Comparison of ENCODE assay signal across 19 cellular contexts in the genomic region with DNA sequence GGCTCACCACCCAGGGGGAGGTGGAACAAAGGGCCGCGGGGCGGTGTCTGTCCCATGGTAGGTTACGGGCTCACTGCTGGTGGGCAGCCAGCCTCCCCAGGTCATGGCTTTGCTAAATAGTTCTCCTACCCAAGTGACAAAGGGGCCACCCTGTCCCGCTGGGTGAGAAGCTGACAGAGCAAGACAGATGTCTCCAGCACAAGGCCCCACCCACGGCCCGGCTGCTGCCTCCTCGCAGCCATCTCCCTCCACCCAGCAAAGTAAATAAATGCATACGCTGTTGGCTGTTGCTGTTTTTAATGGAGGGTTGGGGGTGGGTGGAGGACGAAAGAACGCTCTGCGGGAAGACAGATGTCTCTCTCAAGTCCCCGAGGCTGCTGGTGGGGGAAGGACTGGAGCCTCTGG. TPM values are rescaled to one million over a fixed set of nuclear protein-coding genes. Genes with fewer than 3 reads are reported as not detected.
DNase-seq lines count a peak whose midpoint lies in the region; ATAC-seq, FAIRE-seq and TF ChIP-seq lines count a peak whose summit lies in the region.
"Had no signal": no experiment of that assay in that cellular context is flagged by ENCODE, and none has a peak within 500 bp of the region (broad histone marks: within the 10 kb centered on the region; RNA-seq: fewer than 3 reads in every experiment).

No MANE protein-coding gene starts in this region.

- no peak overlapping the region for H3K23ac ChIP-seq in H1 (ENCODE audit: insufficient read length)

- H2BK5ac ChIP-seq in H1 (ENCODE audit: low read depth, low read length): no peak overlapping the region

- no peaks in the 10 kb centered on the region; a peak in 2 of 8 replicates for H3K36me3 ChIP-seq in H1 (ENCODE audit: control insufficient read depth in 2 of 4, insufficient read depth in 4 of 4, low read length in 3 of 4)
- no peaks in the 10 kb centered on the region for H3K36me3 ChIP-seq in tibial nerve
- H3K36me3 ChIP-seq: lower lobe of right lung, neutrophil had no signal

- POLR2A ChIA-PET in H1 (lab: Charles Lee; ENCODE audit: partially characterized antibody): interaction anchor here (1.4 kb wide), 1 partner anchor 10 kb away, joined by 4 read pairs; no protein-coding TSS in a partner anchor

- no peaks in the 10 kb centered on the region for H3K9me3 ChIP-seq in H1 (ENCODE audit: insufficient read depth in 2 of 2, low read depth in 1 of 2, low read length in 1 of 2)
- no peaks in the 10 kb centered on the region for H3K9me3 ChIP-seq in tibial nerve
- H3K9me3 ChIP-seq: lower lobe of right lung, neutrophil had no signal

- DNase-seq in NCI-H2081 (lab: John Stamatoyannopoulos, UW): peak; percentile 46 to 64
- no peak for DNase-seq in NCI-H2081 treated with DMSO at 0.1 percent for 48 hours (lab: John Stamatoyannopoulos, UW)
- DNase-seq in NCI-H510A (lab: John Stamatoyannopoulos, UW): peak; percentile 96
- DNase-seq in H1 (ENCODE audit: low read depth in 1 of 2, low spot score in 2 of 2): no peak
- DNase-seq in tibial nerve (ENCODE audit: low spot score in 2 of 2): no peak
- no peak for DNase-seq in NCI-H2196 treated with DMSO at 0.1 percent for 48 hours (lab: John Stamatoyannopoulos, UW; ENCODE audit: unreplicated experiment)
- DNase-seq in stimulated activated naive CD4-positive, alpha-beta T cell (lab: John Stamatoyannopoulos, UW): no peak
- DNase-seq: activated CD4-positive, alpha-beta T cell treated with anti-CD3 and anti-CD28 coated beads, Interleukin-2, amount 50 U/mL, for 1 hour; GF-D8; lower lobe of right lung; NCI-H2107; T-helper 9 cell had no signal

- no peak overlapping the region for H4K91ac ChIP-seq in H1 (replicated peaks; ENCODE audit: insufficient read length, low read length)

- H4K20me1 ChIP-seq in H1 (replicated peaks in 1 of 2; ENCODE audit: control insufficient read depth in 1 of 2, insufficient read depth in 2 of 2, low read length in 2 of 2): peaks cover 5 to 20% of the 10 kb centered on the region in 2 experiments

- no peak overlapping the region for H3K14ac ChIP-seq in H1 (ENCODE audit: insufficient read length)

- H3K27ac ChIP-seq in H1 (ENCODE audit: low read depth, low read length) (no peak overlapping the region), tibial nerve (peak overlapping the region in 3 of 4 donors; percentile 32 to 87 (median 74))
- H3K27ac ChIP-seq: lower lobe of right lung, neutrophil had no signal

- no peak overlapping the region for H2BK120ac ChIP-seq in H1 (replicated peaks; ENCODE audit: low read depth, low read length)

- no peak overlapping the region for H2BK12ac ChIP-seq in H1 (ENCODE audit: low read depth, low read length)

- TF ChIP-seq POLR2A in H1 (IDR thresholded peaks at IDR 0.05; ENCODE audit: control extremely low read depth in 1 of 2, low read depth in 2 of 2, low read length in 2 of 2) (no peak), tibial nerve (IDR thresholded peaks at IDR 0.05) (no peak), GM18505 (IDR thresholded peaks at IDR 0.05; ENCODE audit: borderline replicate concordance, extremely low read depth, insufficient read depth, insufficient read length) (no peak)

- no peak overlapping the region for H3K4me2 ChIP-seq in H1 (ENCODE audit: insufficient read depth in 1 of 2, low read depth in 2 of 2, low read length in 2 of 2)
- H3K4me2 ChIP-seq: smooth muscle cell had no signal

- H2BK20ac ChIP-seq in H1 (ENCODE audit: low read length): no peak overlapping the region

- H3K4ac ChIP-seq in H1 (replicated peaks; ENCODE audit: insufficient read length, low read depth, low read length): no peak overlapping the region

- TF ChIP-seq EP300 in H1 (IDR thresholded peaks at IDR 0.05; ENCODE audit: borderline replicate concordance in 1 of 2, low read depth in 2 of 2, low read length in 2 of 2) (no peak), tibial nerve (IDR thresholded peaks at IDR 0.05) (peak in 1 of 2 donors; percentile 25)

- no peak for ATAC-seq in GM18505 (IDR thresholded peaks at IDR 0.05; ENCODE audit: unreplicated experiment)
- ATAC-seq: lower lobe of right lung had no signal

- H4K8ac ChIP-seq in H1 (ENCODE audit: extremely low read depth, insufficient read depth, low read length): peak overlapping the region; percentile 14; the same call in 1 of the 2 replicates

- H3K56ac ChIP-seq in H1 (replicated peaks; ENCODE audit: insufficient read length, low read depth, low read length): no peak overlapping the region

- no peaks in the 10 kb centered on the region for H3K27me3 ChIP-seq in H1 (replicated peaks in 1 of 4; ENCODE audit: control insufficient read depth in 3 of 4, extremely low read depth in 1 of 4, insufficient read depth in 3 of 4, low read length in 3 of 4)
- no peaks in the 10 kb centered on the region for H3K27me3 ChIP-seq in tibial nerve
- H3K27me3 ChIP-seq: neutrophil had no signal

- H3K79me1 ChIP-seq in H1 (ENCODE audit: low read depth, low read length): no peaks in the 10 kb centered on the region

- TF ChIP-seq CTCF in H1 (IDR thresholded peaks at IDR 0.05; ENCODE audit: control extremely low read depth in 1 of 3, insufficient read depth in 1 of 3, low read depth in 1 of 3, low read length in 3 of 3): no peak
- no peak for TF ChIP-seq CTCF in tibial nerve (IDR thresholded peaks at IDR 0.05)

- H3K79me2 ChIP-seq in H1 (ENCODE audit: control insufficient read depth in 1 of 2, insufficient read depth in 2 of 2, low read length in 2 of 2): no peaks in the 10 kb centered on the region

- no peak for FAIRE-seq in H1 (lab: Jason Lieb, UNC)
- FAIRE-seq: A204.1 had no signal

- H2AFZ ChIP-seq in H1 (ENCODE audit: low read length): no peak overlapping the region

- no peaks in the 10 kb centered on the region for H3K23me2 ChIP-seq in H1 (ENCODE audit: low read depth, low read length)

- H3K4me1 ChIP-seq in H1 (replicated peaks in 1 of 4; ENCODE audit: control insufficient read depth in 3 of 4, insufficient read depth in 4 of 4, low read length in 3 of 4) (peaks cover 0 to 18% (median 8%) of the 10 kb centered on the region in 4 experiments; a peak in 6 of 7 replicates), tibial nerve (peaks cover 0 to 50% (median 30%) of the 10 kb centered on the region in 4 donors)
- H3K4me1 ChIP-seq: lower lobe of right lung had no signal

- WGBS in H1 (ENCODE audit: extremely low coverage in 1 of 2, insufficient coverage in 1 of 2, insufficient read length in 1 of 2, insufficient replicate concordance in 2 of 2, low coverage in 1 of 2, low lambda C conversion rate in 2 of 2, missing lambda C conversion rate in 1 of 2), 2 experiments: 91% methylated on average over 13 of the region's 13 CpGs; no CpG with 5 or more reads in 1 of the 2 experiments
- WGBS in tibial nerve, 2 donors: 43 to 52% methylated on average over 9 of the region's 13 CpGs

- H2AK5ac ChIP-seq in H1 (ENCODE audit: low read depth, low read length): no peak overlapping the region

- no peak overlapping the region for H2BK15ac ChIP-seq in H1 (ENCODE audit: low read length)

- CTCF ChIA-PET in H1 (lab: Charles Lee; ENCODE audit: partially characterized antibody): interaction anchor here (1.1 to 1.5 kb wide), 4 partner anchors 88 to 138 kb away, joined by 3 read pairs; no protein-coding TSS in a partner anchor

- H3K9ac ChIP-seq in H1 (replicated peaks in 1 of 4; ENCODE audit: extremely low read depth in 1 of 4, low read depth in 3 of 4, low read length in 3 of 4): no peak overlapping the region

- H3K4me3 ChIP-seq in H1 (ENCODE audit: extremely low read depth in 1 of 4, insufficient read depth in 2 of 4, low read depth in 3 of 4, low read length in 4 of 4): no peak overlapping the region
- H3K4me3 ChIP-seq in tibial nerve: no peak overlapping the region
- H3K4me3 ChIP-seq: lower lobe of right lung, smooth muscle cell had no signal

- no peak overlapping the region for H4K5ac ChIP-seq in H1 (ENCODE audit: insufficient read length, low read depth, low read length)

- no peak for TF ChIP-seq RAD21 in H1 (IDR thresholded peaks at IDR 0.05 in 1 of 2, conservative IDR thresholded peaks at IDR 0.05 in 1 of 2; ENCODE audit: low read depth in 2 of 2, low read length in 2 of 2)

- no peak overlapping the region for H3K18ac ChIP-seq in H1 (ENCODE audit: extremely low read depth, low read length)

TF ChIP-seq in H1, 55 proteins besides CTCF, POLR2A, EP300 and RAD21:
- TF ChIP-seq POU5F1 (IDR thresholded peaks at IDR 0.05; ENCODE audit: low read depth, low read length) (no peak), CHD2 (IDR thresholded peaks at IDR 0.05; ENCODE audit: low read length) (no peak)

RNA-seq across cellular contexts. Expression of a gene that starts 9.1 kb away (rescaled TPM):
- total RNA-seq in H1 (2021; fragmentation: NEBNext Ultra II Directional; extraction: Animal tissue kit (Norgen Biotek cat#: 25700)): 5.7 and 6.1 TPM in 2 replicates
- polyA plus RNA-seq in H1 (2011; rRNA removed): 8.1 and 15.6 TPM in 2 replicates
- polyA plus RNA-seq in H1 (2011; cell fraction: cytosol; rRNA removed): 8.1 TPM
- 16.5 TPM for polyA plus RNA-seq in H1 (2011; cell fraction: nucleus; rRNA removed)
- polyA plus RNA-seq in H1 (2012, experiment 1 of 2): 4.3 to 8.8 TPM (median 7.7 TPM) in 4 replicates
- 6.5 TPM for polyA plus RNA-seq in H1 (2012, experiment 2 of 2)
- polyA plus RNA-seq in H1 (2013, experiment 1 of 2): 4.3 TPM
- 3.9 TPM for polyA plus RNA-seq in H1 (2013, experiment 2 of 2)
- 5.0 and 7.9 TPM in 2 replicates for polyA minus RNA-seq in H1 (2011; rRNA and poly(A)+ RNA removed)
- 8.3 TPM for polyA minus RNA-seq in H1 (2011; cell fraction: cytosol; rRNA and poly(A)+ RNA removed)
- 9.7 TPM for polyA minus RNA-seq in H1 (2011; cell fraction: nucleus; rRNA and poly(A)+ RNA removed)
- total RNA-seq in tibial nerve: 10 to 100 TPM; 10.3 to 12.7 (median 11.3) TPM

RNA-seq across cellular contexts. Expression of a gene that starts 26.0 kb away (rescaled TPM):
- 54.3 and 67.9 TPM in 2 replicates for total RNA-seq in H1 (2021; fragmentation: NEBNext Ultra II Directional; extraction: Animal tissue kit (Norgen Biotek cat#: 25700))
- polyA plus RNA-seq in H1 (2011; rRNA removed): 38.8 and 105 TPM in 2 replicates
- polyA plus RNA-seq in H1 (2011; cell fraction: cytosol; rRNA removed): 39.6 TPM
- polyA plus RNA-seq in H1 (2011; cell fraction: nucleus; rRNA removed): 96.6 TPM
- 54.8 to 62.4 TPM (median 58.8 TPM) in 4 replicates for polyA plus RNA-seq in H1 (2012, experiment 1 of 2)
- polyA plus RNA-seq in H1 (2012, experiment 2 of 2): 66.2 TPM
- 28.3 TPM for polyA plus RNA-seq in H1 (2013, experiment 1 of 2)
- polyA plus RNA-seq in H1 (2013, experiment 2 of 2): 27.2 TPM
- polyA minus RNA-seq in H1 (2011; rRNA and poly(A)+ RNA removed): 4.3 and 6.6 TPM in 2 replicates
- polyA minus RNA-seq in H1 (2011; cell fraction: cytosol; rRNA and poly(A)+ RNA removed): 51.3 TPM
- 55.7 TPM for polyA minus RNA-seq in H1 (2011; cell fraction: nucleus; rRNA and poly(A)+ RNA removed)
- total RNA-seq in tibial nerve: not detected
- total RNA-seq: chondrocyte, lower lobe of right lung, smooth muscle cell had no signal
- polyA plus RNA-seq: esophagus, IgD-negative memory B cell, smooth muscle cell had no signal

RNA-seq across cellular contexts. Expression of a gene that starts 34.2 kb away (rescaled TPM):
- 105 and 106 TPM in 2 replicates for total RNA-seq in H1 (2021; fragmentation: NEBNext Ultra II Directional; extraction: Animal tissue kit (Norgen Biotek cat#: 25700))
- polyA plus RNA-seq in H1 (2011; rRNA removed): 67.4 and 68.4 TPM in 2 replicates
- polyA plus RNA-seq in H1 (2011; cell fraction: cytosol; rRNA removed): 70.0 TPM
- 53.5 TPM for polyA plus RNA-seq in H1 (2011; cell fraction: nucleus; rRNA removed)
- 72.0 to 85.5 TPM (median 82.2 TPM) in 4 replicates for polyA plus RNA-seq in H1 (2012, experiment 1 of 2)
- polyA plus RNA-seq in H1 (2012, experiment 2 of 2): 66.0 TPM
- polyA plus RNA-seq in H1 (2013, experiment 1 of 2): 80.2 TPM
- 101 TPM for polyA plus RNA-seq in H1 (2013, experiment 2 of 2)
- 101 and 111 TPM in 2 replicates for polyA minus RNA-seq in H1 (2011; rRNA and poly(A)+ RNA removed)
- 77.6 TPM for polyA minus RNA-seq in H1 (2011; cell fraction: cytosol; rRNA and poly(A)+ RNA removed)
- 47.2 TPM for polyA minus RNA-seq in H1 (2011; cell fraction: nucleus; rRNA and poly(A)+ RNA removed)
- 10 to 100 TPM; 49.0 to 53.2 (median 51.4) TPM for total RNA-seq in tibial nerve

Comparison
In these comparisons a context has a peak if more than half of its experiments do, and no peak if none do; other contexts are left out.
1. DNase-seq: peak in NCI-H2081 (2 of 2) and NCI-H510A (single experiment); none in NCI-H2081 treated with DMSO at 0.1 percent for 48 hours (single experiment), H1 (0 of 2), tibial nerve (0 of 2), NCI-H2196 treated with DMSO at 0.1 percent for 48 hours (single experiment) and stimulated activated naive CD4-positive, alpha-beta T cell (0 of 6).
2. RNA of a gene that starts 26.0 kb away (total RNA-seq): 54.3 to 67.9 TPM in H1; not detected in tibial nerve; every median in the first group is over 10 times any median in the second.